Comparison of ENCODE assay signal across 8 cellular contexts in genomic region chr2:85888745-85889647, GRCh38. TPM values are rescaled to one million over a fixed set of nuclear protein-coding genes. Genes with fewer than 3 reads are reported as not detected.
DNase-seq lines count a peak whose midpoint lies in the region; ATAC-seq and TF ChIP-seq lines count a peak whose summit lies in the region.

Gene ST3GAL5, minus strand, starts transcription at chr2:85888990. Its CDS starts 85 bp downstream, at chr2:85888905.

- peak within 1 kb of the TSS; percentile 90 for H3K4me3 Mint-ChIP-seq in nephron progenitor cell

- DNase-seq in DND-41 (peak; percentile 90), RWPE1 (ENCODE audit: low spot score) (peak; percentile 85), fibroblast of the aortic adventitia (ENCODE audit: low read depth) (peak; percentile 86), nephron progenitor cell (peak; percentile 94), stomach (peak; percentile 88)
- peak; percentile 93 for DNase-seq in activated T-helper 9 cell treated with anti-CD3 and anti-CD28 coated beads, Interleukin-2, amount 50 U/mL, for 16 hours (ENCODE audit: low read depth)

- peak within 1 kb of the TSS; percentile 98 for H2AFZ ChIP-seq in DND-41 (ENCODE audit: low read depth, low read length)

- peaks cover 70% of the 10 kb centered on the region for H3K4me1 ChIP-seq in DND-41 (ENCODE audit: insufficient read depth, low read length)
- peaks cover 32 to 67% (median 46%) of the 10 kb centered on the region in 4 donors for H3K4me1 ChIP-seq in stomach

- CTCF ChIA-PET in RWPE1 (lab: Yijun Ruan, JAX), result interaction anchor here (0.6 to 2.6 kb wide), 20 partner anchors 10 to 302 kb away, joined by 3 to 12 read pairs (median 4); no protein-coding TSS in a partner anchor

- peaks cover 4% of the 10 kb centered on the region for H3K9me3 Mint-ChIP-seq in nephron progenitor cell

- no peaks in the 10 kb centered on the region for H3K27me3 ChIP-seq in DND-41 (ENCODE audit: insufficient read depth, low read length, poor library complexity)
- no peaks in the 10 kb centered on the region for H3K27me3 ChIP-seq in stomach

- POLR2A ChIA-PET in RWPE1 (lab: Yijun Ruan, JAX; ENCODE audit: low non-redundant PET), result no interaction called here

- H3K79me2 ChIP-seq in DND-41 (ENCODE audit: insufficient read depth, low read length), result peaks cover 41% of the 10 kb centered on the region

- peak within 1 kb of the TSS; percentile 66 for H3K27ac Mint-ChIP-seq in nephron progenitor cell

- peaks cover 61% of the 10 kb centered on the region for H3K4me1 Mint-ChIP-seq in nephron progenitor cell

- H3K36me3 Mint-ChIP-seq in nephron progenitor cell (ENCODE audit: low read depth), result no peaks in the 10 kb centered on the region

- peaks cover 27% of the 10 kb centered on the region for H3K27me3 Mint-ChIP-seq in nephron progenitor cell (ENCODE audit: low read depth, poor library complexity)

- intact Hi-C loops in stomach (cut with DNase I; ENCODE audit: low total_unique reads), result loop anchor here (5.0 to 10.0 kb wide), 2 partner anchors 146 to 188 kb away; no protein-coding TSS in a partner anchor

- H3K36me3 ChIP-seq in DND-41 (ENCODE audit: insufficient read depth, low read length) (no peaks in the 10 kb centered on the region), KOPT-K1 (ENCODE audit: insufficient read depth, low read length) (no peaks in the 10 kb centered on the region), stomach (no peaks in the 10 kb centered on the region)

- H3K9ac ChIP-seq in DND-41 (ENCODE audit: low read depth, low read length), result peak within 1 kb of the TSS; percentile 76

- TF ChIP-seq CTCF in DND-41 (IDR thresholded peaks at IDR 0.05; ENCODE audit: borderline replicate concordance, extremely low read depth, low read length, poor library complexity, severe bottlenecking) (peak; percentile 89), RWPE1 (conservative IDR thresholded peaks at IDR 0.05; ENCODE audit: low read depth) (peak; percentile 81), fibroblast of the aortic adventitia (IDR thresholded peaks at IDR 0.05; ENCODE audit: insufficient read depth, low read length) (peak; percentile 63), nephron progenitor cell (IDR thresholded peaks at IDR 0.05) (peak; percentile 60), stomach (IDR thresholded peaks at IDR 0.05) (peak in 5 of 7 experiments; percentile 26 to 68 (median 43))

- H3K9me3 ChIP-seq in DND-41 (ENCODE audit: insufficient read depth, low read length, severe bottlenecking), result no peaks in the 10 kb centered on the region
- no peaks in the 10 kb centered on the region for H3K9me3 ChIP-seq in KOPT-K1 (ENCODE audit: insufficient read depth, low read length, poor library complexity, severe bottlenecking)
- H3K9me3 ChIP-seq in stomach, result no peaks in the 10 kb centered on the region

- WGBS in stomach, 5 donors, result 0 to 1% (median 1%) methylated on average over 21 to 86 of the region's 86 CpGs

- no peak for TF ChIP-seq POLR2A in stomach (IDR thresholded peaks at IDR 0.05)

- H3K27ac ChIP-seq in DND-41 (ENCODE audit: low read length) (peak within 1 kb of the TSS; percentile 88), KOPT-K1 (ENCODE audit: low read depth, low read length, poor library complexity, severe bottlenecking) (peak within 1 kb of the TSS; percentile 61), RWPE1 (peak within 1 kb of the TSS; percentile 74), stomach (peak within 1 kb of the TSS; percentile 47 to 94 (median 90))

- peak within 1 kb of the TSS; percentile 87 to 88 for H3K4me3 ChIP-seq in DND-41 (ENCODE audit: low read depth in 1 of 2, low read length in 2 of 2)
- peak within 1 kb of the TSS; percentile 86 for H3K4me3 ChIP-seq in fibroblast of the aortic adventitia (ENCODE audit: low read depth, low read length)
- H3K4me3 ChIP-seq in stomach, result peak within 1 kb of the TSS; percentile 82 to 89 (median 88)

- no peak for TF ChIP-seq EP300 in stomach (IDR thresholded peaks at IDR 0.05)

- ATAC-seq in DND-41 (ENCODE audit: insufficient read depth, low read depth) (peak; percentile 89), GM21737 (IDR thresholded peaks at IDR 0.05; ENCODE audit: unreplicated experiment) (peak; percentile 81)

- peak within 1 kb of the TSS; percentile 94 for H3K4me2 ChIP-seq in DND-41 (ENCODE audit: insufficient read depth, low read length)

- no peaks in the 10 kb centered on the region; the same call in 1 of the 2 replicates for H4K20me1 ChIP-seq in DND-41 (ENCODE audit: insufficient read depth, low read length)

RNA-seq across cellular contexts. Expression of gene ST3GAL5, which starts in this region (rescaled TPM):
- total RNA-seq in fibroblast of the aortic adventitia (ENCODE audit: low replicate concordance) (19.4 and 87.6 TPM in 2 replicates), stomach (10 to 100 TPM in 4 of 5 donors, 1 to 10 TPM in 1; 7.6 to 84.2 (median 27.8) TPM)
- 10 to 100 TPM in 1 of 3 donors, 1 to 10 TPM in 2; 4.1 to 10.4 (median 5.2) TPM for polyA plus RNA-seq in stomach

Comparison
In these comparisons a context has a peak if more than half of its experiments do, and no peak if none do; other contexts are left out.
1. Peak in every context shown above with its lines: DNase-seq, ATAC-seq, H3K4me3 ChIP-seq and H3K27ac ChIP-seq.